Comparison of ENCODE assay signal across 1 cellular context in genomic region chr17:45127209-45127582, GRCh38.
TF ChIP-seq lines count a peak whose summit lies in the region.

No MANE protein-coding gene starts in this region.

TF ChIP-seq in HCT116, 20 proteins besides CTCF, POLR2A, EP300 and RAD21 (continued from another document):
- TF ChIP-seq, protein P1, sequence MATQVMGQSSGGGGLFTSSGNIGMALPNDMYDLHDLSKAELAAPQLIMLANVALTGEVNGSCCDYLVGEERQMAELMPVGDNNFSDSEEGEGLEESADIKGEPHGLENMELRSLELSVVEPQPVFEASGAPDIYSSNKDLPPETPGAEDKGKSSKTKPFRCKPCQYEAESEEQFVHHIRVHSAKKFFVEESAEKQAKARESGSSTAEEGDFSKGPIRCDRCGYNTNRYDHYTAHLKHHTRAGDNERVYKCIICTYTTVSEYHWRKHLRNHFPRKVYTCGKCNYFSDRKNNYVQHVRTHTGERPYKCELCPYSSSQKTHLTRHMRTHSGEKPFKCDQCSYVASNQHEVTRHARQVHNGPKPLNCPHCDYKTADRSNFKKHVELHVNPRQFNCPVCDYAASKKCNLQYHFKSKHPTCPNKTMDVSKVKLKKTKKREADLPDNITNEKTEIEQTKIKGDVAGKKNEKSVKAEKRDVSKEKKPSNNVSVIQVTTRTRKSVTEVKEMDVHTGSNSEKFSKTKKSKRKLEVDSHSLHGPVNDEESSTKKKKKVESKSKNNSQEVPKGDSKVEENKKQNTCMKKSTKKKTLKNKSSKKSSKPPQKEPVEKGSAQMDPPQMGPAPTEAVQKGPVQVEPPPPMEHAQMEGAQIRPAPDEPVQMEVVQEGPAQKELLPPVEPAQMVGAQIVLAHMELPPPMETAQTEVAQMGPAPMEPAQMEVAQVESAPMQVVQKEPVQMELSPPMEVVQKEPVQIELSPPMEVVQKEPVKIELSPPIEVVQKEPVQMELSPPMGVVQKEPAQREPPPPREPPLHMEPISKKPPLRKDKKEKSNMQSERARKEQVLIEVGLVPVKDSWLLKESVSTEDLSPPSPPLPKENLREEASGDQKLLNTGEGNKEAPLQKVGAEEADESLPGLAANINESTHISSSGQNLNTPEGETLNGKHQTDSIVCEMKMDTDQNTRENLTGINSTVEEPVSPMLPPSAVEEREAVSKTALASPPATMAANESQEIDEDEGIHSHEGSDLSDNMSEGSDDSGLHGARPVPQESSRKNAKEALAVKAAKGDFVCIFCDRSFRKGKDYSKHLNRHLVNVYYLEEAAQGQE (IDR thresholded peaks at IDR 0.05; ENCODE audit: low read depth), result no peak
- TF ChIP-seq POLR2AphosphoS5 (IDR thresholded peaks at IDR 0.05; ENCODE audit: low read depth, low read length) (no peak), SIN3A (IDR thresholded peaks at IDR 0.05; ENCODE audit: low read depth) (no peak), SRF (IDR thresholded peaks at IDR 0.05; ENCODE audit: low read depth) (no peak), CBX3 (IDR thresholded peaks at IDR 0.05; ENCODE audit: low read depth) (no peak), JUND (IDR thresholded peaks at IDR 0.05) (no peak), TCF7L2 (IDR thresholded peaks at IDR 0.05; ENCODE audit: borderline replicate concordance, extremely low read depth, insufficient read depth, insufficient read length) (no peak)
- TF ChIP-seq, protein P2, sequence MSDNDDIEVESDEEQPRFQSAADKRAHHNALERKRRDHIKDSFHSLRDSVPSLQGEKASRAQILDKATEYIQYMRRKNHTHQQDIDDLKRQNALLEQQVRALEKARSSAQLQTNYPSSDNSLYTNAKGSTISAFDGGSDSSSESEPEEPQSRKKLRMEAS (IDR thresholded peaks at IDR 0.05), result no peak
